20 cellular contexts compared by ENCODE assay signal in genomic region chr2:85761946-85762345, GRCh38. TPM values are rescaled to one million over a fixed set of nuclear protein-coding genes. Genes with fewer than 3 reads are reported as not detected.
"Had no signal": no experiment of that assay in that cellular context is flagged by ENCODE, and none has a peak within 500 bp of the region (broad histone marks: within the 10 kb centered on the region; RNA-seq: fewer than 3 reads in every experiment).

No MANE protein-coding gene starts in this region.

- H3K4me3 Mint-ChIP-seq: central memory CD8-positive, alpha-beta T cell; naive B cell; stimulated activated naive B cell treated with anti-CD40 and anti-IgM and Interleukin-4, amounts not matched to agents 10 μg/mL and 1 μg/mL and 100 μg/mL, for 72 hours had no signal

- FAIRE-seq: endothelial cell of umbilical vein, kidney had no signal

- H3K9me3 Mint-ChIP-seq: central memory CD8-positive, alpha-beta T cell; naive B cell; nephron; stimulated activated naive B cell treated with anti-CD40 and anti-IgM and Interleukin-4, amounts not matched to agents 10 μg/mL and 1 μg/mL and 100 μg/mL, for 72 hours had no signal

- H3K27ac Mint-ChIP-seq: stimulated activated naive B cell treated with anti-CD40 and anti-IgM and Interleukin-4, amounts not matched to agents 10 μg/mL and 1 μg/mL and 100 μg/mL, for 72 hours had no signal

- ATAC-seq: foreskin keratinocyte; left cardiac atrium; left ventricle myocardium superior; psoas muscle; sciatic nerve; stimulated activated naive B cell treated with anti-CD40 and anti-IgM and Interleukin-4, amounts not matched to agents 10 μg/mL and 1 μg/mL and 100 μg/mL, for 72 hours had no signal

- H3K27me3 ChIP-seq: transverse colon had no signal

- H3K27ac ChIP-seq: foreskin keratinocyte, psoas muscle, skin epidermis, stomach, transverse colon had no signal

- H3K4me1 ChIP-seq: foreskin keratinocyte had no signal

- H3K36me3 Mint-ChIP-seq: naive B cell; stimulated activated naive B cell treated with anti-CD40 and anti-IgM and Interleukin-4, amounts not matched to agents 10 μg/mL and 1 μg/mL and 100 μg/mL, for 72 hours had no signal

- H3K9me3 ChIP-seq: psoas muscle, stomach, transverse colon had no signal

- H3K36me3 ChIP-seq: transverse colon had no signal

- H3K4me3 ChIP-seq: psoas muscle, skin epidermis, transverse colon had no signal

- DNase-seq: erythroblast; foreskin keratinocyte; kidney; left cardiac atrium; mesendoderm; naive B cell; retina; stimulated activated CD4-positive, alpha-beta T cell treated with anti-CD3 and anti-CD28 coated beads, Interleukin-2, amount 100 ng/mL, for 24 hours; stimulated activated CD4-positive, alpha-beta T cell treated with anti-CD3 and anti-CD28 coated beads, Interleukin-4, amount 100 ng/mL, for 4 hours; stimulated activated naive B cell treated with anti-CD40 and anti-IgM and Interleukin-4, amounts not matched to agents 10 μg/mL and 1 μg/mL and 100 μg/mL, for 72 hours; stomach; substantia nigra; transverse colon had no signal

RNA-seq across cellular contexts. Expression of gene ATOH8, which starts 8.2 kb away (rescaled TPM):
- total RNA-seq: foreskin keratinocyte had no signal
- polyA plus RNA-seq: foreskin keratinocyte had no signal
